In the genomic region with DNA sequence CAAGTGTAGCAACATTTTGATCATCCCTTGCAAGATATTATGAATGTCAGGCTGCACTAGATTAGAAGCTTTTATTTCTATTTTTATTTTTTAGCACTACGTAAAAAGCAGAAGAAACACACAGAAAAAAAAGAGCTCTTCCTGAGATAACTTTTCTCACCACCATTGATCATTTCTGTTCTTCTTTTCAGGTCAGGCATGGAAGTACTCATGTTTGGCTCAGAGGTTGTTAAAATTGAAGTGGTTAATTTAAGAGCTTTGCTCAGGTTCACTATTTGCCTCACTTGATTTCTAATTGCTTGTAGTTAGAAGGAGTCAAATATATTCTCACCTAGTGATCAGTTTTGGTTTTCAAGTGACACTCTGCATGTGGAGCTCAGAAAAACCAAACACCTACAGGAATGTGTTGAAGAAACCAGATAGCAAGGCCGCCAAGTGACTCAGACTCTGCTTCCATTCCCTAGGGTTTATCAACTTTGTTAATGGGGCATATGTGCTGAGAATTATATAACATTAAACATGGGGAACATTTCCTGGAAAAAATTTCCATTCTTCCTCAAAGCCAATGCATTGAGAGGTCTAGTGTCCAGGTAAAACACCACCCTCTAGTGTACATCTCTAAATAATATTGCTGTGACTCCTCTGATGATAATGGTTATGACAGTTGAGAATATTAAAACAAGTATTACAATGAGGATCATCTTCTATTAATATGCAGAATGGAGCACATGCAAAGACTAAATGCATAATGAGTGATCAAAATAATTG, we compare ENCODE assay signal across 10 cellular contexts.
A peak's percentile ranks its signal among the peaks of the same experiment; 100 is the strongest.
DNase-seq lines count a peak whose midpoint lies in the region; ATAC-seq and TF ChIP-seq lines count a peak whose summit lies in the region.
"Had no signal": no experiment of that assay in that cellular context is flagged by ENCODE, and none has a peak within 500 bp of the region (broad histone marks: within the 10 kb centered on the region; RNA-seq: fewer than 3 reads in every experiment).

No MANE protein-coding gene starts in this region.

- 81 to 86% methylated on average over 2 of the region's 2 CpGs for WGBS in tibial nerve, 2 donors

- H3K4me3 ChIP-seq in AG10803 (ENCODE audit: low read length), result no peak overlapping the region
- H3K4me3 ChIP-seq in OCI-LY1 (ENCODE audit: low read depth, low read length, poor library complexity, severe bottlenecking), result no peak overlapping the region
- H3K4me3 ChIP-seq in fibroblast of villous mesenchyme (ENCODE audit: low read depth, low read length), result no peak overlapping the region
- H3K4me3 ChIP-seq in tibial nerve, result no peak overlapping the region

- H3K4me2 ChIP-seq in OCI-LY1 (ENCODE audit: low read length), result no peak overlapping the region

- no peak overlapping the region for H3K9ac ChIP-seq in OCI-LY1 (ENCODE audit: low read length)

- H3K27me3 ChIP-seq in OCI-LY1 (ENCODE audit: insufficient read depth, low read length) (no peaks in the 10 kb centered on the region), tibial nerve (no peaks in the 10 kb centered on the region)

- H2AFZ ChIP-seq in OCI-LY1 (ENCODE audit: low read length), result no peak overlapping the region

- H3K9me3 ChIP-seq in OCI-LY1 (ENCODE audit: low read length), result no peaks in the 10 kb centered on the region
- no peaks in the 10 kb centered on the region for H3K9me3 ChIP-seq in tibial nerve

- no peak for TF ChIP-seq EP300 in tibial nerve (IDR thresholded peaks at IDR 0.05)

- TF ChIP-seq CTCF in AG10803 (conservative IDR thresholded peaks at IDR 0.05; ENCODE audit: low read length) (peak; percentile 35), OCI-LY1 (IDR thresholded peaks at IDR 0.05; ENCODE audit: low read length) (peak; percentile 68), fibroblast of villous mesenchyme (IDR thresholded peaks at IDR 0.05; ENCODE audit: insufficient read depth, low read depth, low read length) (peak; percentile 10), tibial nerve (IDR thresholded peaks at IDR 0.05) (no peak)

- no peaks in the 10 kb centered on the region for H3K9me2 ChIP-seq in OCI-LY1 (ENCODE audit: low read depth, low read length)

- H3F3A ChIP-seq in OCI-LY1 (ENCODE audit: insufficient read depth, low read length), result no peaks in the 10 kb centered on the region

- H3K27ac ChIP-seq in OCI-LY1 (ENCODE audit: low read depth, low read length, poor library complexity, severe bottlenecking), result no peak overlapping the region
- H3K27ac ChIP-seq in tibial nerve, result no peak overlapping the region

- peak; percentile 3 for DNase-seq in AG10803 (ENCODE audit: low read depth)
- peak; percentile 3 for DNase-seq in fibroblast of villous mesenchyme (ENCODE audit: low read depth)
- no peak for DNase-seq in NCI-H1436 treated with DMSO at 0.1 percent for 48 hours (lab: John Stamatoyannopoulos, UW)
- no peak for DNase-seq in tibial nerve (ENCODE audit: low spot score in 2 of 2)
- DNase-seq in activated gamma-delta T cell treated with Interleukin-2 at 50 U/mL for 16 hours, result no peak
- no peak for DNase-seq in COLO668 (lab: John Stamatoyannopoulos, UW; ENCODE audit: unreplicated experiment)
- DNase-seq: DND-41, MV-4-11 had no signal

- no peaks in the 10 kb centered on the region for H3K79me2 ChIP-seq in OCI-LY1 (ENCODE audit: insufficient read depth, low read length)

- H3K36me3 ChIP-seq in OCI-LY1 (ENCODE audit: insufficient read depth, low read length), result no peaks in the 10 kb centered on the region
- no peaks in the 10 kb centered on the region for H3K36me3 ChIP-seq in tibial nerve

- no peaks in the 10 kb centered on the region for H4K20me1 ChIP-seq in OCI-LY1 (ENCODE audit: insufficient read depth, low read length)

- peak; percentile 50 for ATAC-seq in GM18909 (IDR thresholded peaks at IDR 0.05; ENCODE audit: poor library complexity, unreplicated experiment)

- no peak for TF ChIP-seq POLR2A in tibial nerve (IDR thresholded peaks at IDR 0.05)

- peaks cover 22% of the 10 kb centered on the region for H3K4me1 ChIP-seq in OCI-LY1 (ENCODE audit: insufficient read depth, low read length, severe bottlenecking)
- H3K4me1 ChIP-seq in tibial nerve, result peaks cover 0 to 12% (median 0%) of the 10 kb centered on the region in 4 donors

Comparison
In these comparisons a context has a peak if more than half of its experiments do, and no peak if none do; other contexts are left out.
1. DNase-seq: peak in AG10803 (single experiment) and fibroblast of villous mesenchyme (single experiment); none in NCI-H1436 treated with DMSO at 0.1 percent for 48 hours (single experiment), tibial nerve (0 of 2), activated gamma-delta T cell treated with Interleukin-2 at 50 U/mL for 16 hours (single experiment) and COLO668 (single experiment).
2. CTCF ChIP-seq: peak in AG10803 (single experiment), OCI-LY1 (single experiment) and fibroblast of villous mesenchyme (single experiment); none in tibial nerve (0 of 5).